Comparison of ENCODE assay signal across 9 cellular contexts in the genomic region with DNA sequence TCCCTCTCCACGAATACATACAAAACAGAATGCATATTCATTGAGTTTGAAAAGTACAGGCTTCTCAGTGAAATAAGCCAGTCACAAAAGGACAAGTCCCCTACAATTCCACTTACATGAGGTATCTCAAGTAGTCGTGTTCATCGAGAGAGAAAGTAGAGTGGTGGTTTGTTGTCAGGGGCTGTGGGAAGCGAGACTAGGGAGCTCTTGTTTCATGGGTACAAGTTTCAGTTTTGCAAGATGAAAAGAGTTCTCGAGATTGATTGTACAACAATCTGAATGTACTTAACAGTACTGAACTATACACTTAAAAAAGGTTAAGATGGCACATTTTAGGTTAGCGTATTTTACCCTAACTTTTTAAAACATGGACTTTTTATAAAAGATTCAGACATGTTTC.
DNase-seq lines count a peak whose midpoint lies in the region; ATAC-seq, FAIRE-seq and TF ChIP-seq lines count a peak whose summit lies in the region.
"Had no signal": no experiment of that assay in that cellular context is flagged by ENCODE, and none has a peak within 500 bp of the region (broad histone marks: within the 10 kb centered on the region; RNA-seq: fewer than 3 reads in every experiment).

No MANE protein-coding gene starts in this region.

- TF ChIP-seq CTCF in kidney (IDR thresholded peaks at IDR 0.05; ENCODE audit: borderline replicate concordance, extremely low read depth, insufficient read depth) = no peak

- no peak overlapping the region for H3K27ac ChIP-seq in kidney (ENCODE audit: low read depth in 2 of 2, low read length in 2 of 2)

- H3K27me3 Mint-ChIP-seq in activated CD4-positive, alpha-beta T cell treated with anti-CD3 and anti-CD28 coated beads, Interleukin-2, amount 10 ng/mL, durations not matched to agents 24 days and 14 days = peaks cover 38% of the 10 kb centered on the region
- peaks cover 49% of the 10 kb centered on the region for H3K27me3 Mint-ChIP-seq in activated CD4-positive, alpha-beta memory T cell treated with anti-CD3 and anti-CD28 coated beads, Interleukin-2, amount 10 ng/mL, durations not matched to agents 7 days and 5 days

- CTCF ChIA-PET in activated CD4-positive, alpha-beta memory T cell treated with anti-CD3 and anti-CD28 coated beads, Interleukin-2, amount 10 ng/mL, durations not matched to agents 7 days and 5 days (lab: Charles Lee) = interaction anchor here (2.4 kb wide), 1 partner anchor 24 kb away, joined by 6 read pairs; no protein-coding TSS in a partner anchor

- no peaks in the 10 kb centered on the region for H3K36me3 ChIP-seq in kidney (ENCODE audit: control insufficient read depth in 1 of 2, insufficient read depth in 2 of 2, low read length in 2 of 2)

- H3K9ac ChIP-seq in kidney (ENCODE audit: low read length in 2 of 2) = no peak overlapping the region

- ATAC-seq in HG02884 (IDR thresholded peaks at IDR 0.05; ENCODE audit: unreplicated experiment) = peak; percentile 84
- ATAC-seq in stimulated activated effector memory CD8-positive, alpha-beta T cell treated with anti-CD3 and anti-CD28 coated beads, Interleukin-12 subunit alpha, Interleukin-12 subunit beta, amount 100 ng/mL, for 72 hours = peak; percentile 90

- H3K36me3 Mint-ChIP-seq in activated CD4-positive, alpha-beta T cell treated with anti-CD3 and anti-CD28 coated beads, Interleukin-2, amount 10 ng/mL, durations not matched to agents 24 days and 14 days (ENCODE audit: low read depth) = peaks cover 3% of the 10 kb centered on the region
- peaks cover 4% of the 10 kb centered on the region for H3K36me3 Mint-ChIP-seq in activated CD4-positive, alpha-beta memory T cell treated with anti-CD3 and anti-CD28 coated beads, Interleukin-2, amount 10 ng/mL, durations not matched to agents 7 days and 5 days (ENCODE audit: low read depth)
- no peaks in the 10 kb centered on the region for H3K36me3 Mint-ChIP-seq in stimulated activated effector memory CD8-positive, alpha-beta T cell treated with anti-CD3 and anti-CD28 coated beads, Interleukin-12 subunit alpha, Interleukin-12 subunit beta, amount 100 ng/mL, for 72 hours

- no peaks in the 10 kb centered on the region for H3K9me3 Mint-ChIP-seq in activated CD4-positive, alpha-beta T cell treated with anti-CD3 and anti-CD28 coated beads, Interleukin-2, amount 10 ng/mL, durations not matched to agents 24 days and 14 days
- H3K9me3 Mint-ChIP-seq in activated CD4-positive, alpha-beta memory T cell treated with anti-CD3 and anti-CD28 coated beads, Interleukin-2, amount 10 ng/mL, durations not matched to agents 7 days and 5 days = no peaks in the 10 kb centered on the region
- H3K9me3 Mint-ChIP-seq in stimulated activated effector memory CD8-positive, alpha-beta T cell treated with anti-CD3 and anti-CD28 coated beads, Interleukin-12 subunit alpha, Interleukin-12 subunit beta, amount 100 ng/mL, for 72 hours = no peaks in the 10 kb centered on the region

- H3K27ac Mint-ChIP-seq in activated CD4-positive, alpha-beta T cell treated with anti-CD3 and anti-CD28 coated beads, Interleukin-2, amount 10 ng/mL, durations not matched to agents 24 days and 14 days = peak overlapping the region; percentile 2
- H3K27ac Mint-ChIP-seq in activated CD4-positive, alpha-beta memory T cell treated with anti-CD3 and anti-CD28 coated beads, Interleukin-2, amount 10 ng/mL, durations not matched to agents 7 days and 5 days = peak overlapping the region; percentile 24
- H3K27ac Mint-ChIP-seq in stimulated activated effector memory CD8-positive, alpha-beta T cell treated with anti-CD3 and anti-CD28 coated beads, Interleukin-12 subunit alpha, Interleukin-12 subunit beta, amount 100 ng/mL, for 72 hours = no peak overlapping the region

- peaks cover 40% of the 10 kb centered on the region for H3K4me1 Mint-ChIP-seq in activated CD4-positive, alpha-beta T cell treated with anti-CD3 and anti-CD28 coated beads, Interleukin-2, amount 10 ng/mL, durations not matched to agents 24 days and 14 days
- H3K4me1 Mint-ChIP-seq in activated CD4-positive, alpha-beta memory T cell treated with anti-CD3 and anti-CD28 coated beads, Interleukin-2, amount 10 ng/mL, durations not matched to agents 7 days and 5 days = peaks cover 36% of the 10 kb centered on the region
- H3K4me1 Mint-ChIP-seq in stimulated activated effector memory CD8-positive, alpha-beta T cell treated with anti-CD3 and anti-CD28 coated beads, Interleukin-12 subunit alpha, Interleukin-12 subunit beta, amount 100 ng/mL, for 72 hours = peaks cover 33% of the 10 kb centered on the region

- no peaks in the 10 kb centered on the region for H3K9me3 ChIP-seq in kidney (ENCODE audit: control insufficient read depth in 1 of 2, low read length in 2 of 2)

- intact Hi-C loops in activated CD4-positive, alpha-beta T cell treated with anti-CD3 and anti-CD28 coated beads, Interleukin-2, amount 10 ng/mL, durations not matched to agents 24 days and 14 days (cut with micrococcal nuclease) = loop anchor here (2.0 to 5.0 kb wide), 4 partner anchors 14 to 114 kb away; no protein-coding TSS in a partner anchor
- intact Hi-C loops in kidney (cut with DNase I) = no loop called here

- POLR2A ChIA-PET in activated CD4-positive, alpha-beta memory T cell treated with anti-CD3 and anti-CD28 coated beads, Interleukin-2, amount 10 ng/mL, durations not matched to agents 7 days and 5 days (lab: Charles Lee) = interaction anchor here (0.9 to 1.6 kb wide), 3 partner anchors 14 to 58 kb away, joined by 3 to 6 read pairs (median 4); no protein-coding TSS in a partner anchor

- DNase-seq in activated CD4-positive, alpha-beta T cell treated with anti-CD3 and anti-CD28 coated beads, Interleukin-2, amount 10 ng/mL, durations not matched to agents 24 days and 14 days = peak; percentile 85
- DNase-seq in activated CD4-positive, alpha-beta T cell treated with anti-CD3 and anti-CD28 coated beads for 4 hours = no peak
- peak; percentile 47 for DNase-seq in activated CD4-positive, alpha-beta memory T cell treated with anti-CD3 and anti-CD28 coated beads, Interleukin-2, amount 10 ng/mL, durations not matched to agents 7 days and 5 days
- DNase-seq in stimulated activated effector memory CD8-positive, alpha-beta T cell treated with anti-CD3 and anti-CD28 coated beads, Interleukin-12 subunit alpha, Interleukin-12 subunit beta, amount 100 ng/mL, for 72 hours (ENCODE audit: low spot score in 2 of 2) = no peak
- DNase-seq in RCC 7860 (ENCODE audit: low spot score) (no peak), kidney (no peak), NCI-H82 (lab: John Stamatoyannopoulos, UW) (no peak)
- DNase-seq: SW 1271 had no signal

- FAIRE-seq in RCC 7860 (lab: Jason Lieb, UNC) (no peak), kidney (lab: Jason Lieb, UNC) (no peak)

- H3K4me3 ChIP-seq in kidney (ENCODE audit: low read length in 2 of 2) = no peak overlapping the region

- H3K4me3 Mint-ChIP-seq in activated CD4-positive, alpha-beta T cell treated with anti-CD3 and anti-CD28 coated beads, Interleukin-2, amount 10 ng/mL, durations not matched to agents 24 days and 14 days = peak overlapping the region; percentile 56
- H3K4me3 Mint-ChIP-seq in activated CD4-positive, alpha-beta memory T cell treated with anti-CD3 and anti-CD28 coated beads, Interleukin-2, amount 10 ng/mL, durations not matched to agents 7 days and 5 days = peak overlapping the region; percentile 7
- H3K4me3 Mint-ChIP-seq in stimulated activated effector memory CD8-positive, alpha-beta T cell treated with anti-CD3 and anti-CD28 coated beads, Interleukin-12 subunit alpha, Interleukin-12 subunit beta, amount 100 ng/mL, for 72 hours = no peak overlapping the region

- no peaks in the 10 kb centered on the region for H3K4me1 ChIP-seq in kidney (ENCODE audit: control insufficient read depth in 1 of 2, insufficient read depth in 1 of 2, low read depth in 1 of 2, low read length in 2 of 2)

Comparison
In these comparisons a context has a peak if more than half of its experiments do, and no peak if none do; other contexts are left out.
1. DNase-seq: peak in activated CD4-positive, alpha-beta T cell treated with anti-CD3 and anti-CD28 coated beads, Interleukin-2, amount 10 ng/mL, durations not matched to agents 24 days and 14 days (single experiment) and activated CD4-positive, alpha-beta memory T cell treated with anti-CD3 and anti-CD28 coated beads, Interleukin-2, amount 10 ng/mL, durations not matched to agents 7 days and 5 days (single experiment); none in activated CD4-positive, alpha-beta T cell treated with anti-CD3 and anti-CD28 coated beads for 4 hours (0 of 2), stimulated activated effector memory CD8-positive, alpha-beta T cell treated with anti-CD3 and anti-CD28 coated beads, Interleukin-12 subunit alpha, Interleukin-12 subunit beta, amount 100 ng/mL, for 72 hours (0 of 2), RCC 7860 (single experiment), kidney (single experiment) and NCI-H82 (single experiment).